ENCODE assay signal across 1 cellular context in the genomic region with DNA sequence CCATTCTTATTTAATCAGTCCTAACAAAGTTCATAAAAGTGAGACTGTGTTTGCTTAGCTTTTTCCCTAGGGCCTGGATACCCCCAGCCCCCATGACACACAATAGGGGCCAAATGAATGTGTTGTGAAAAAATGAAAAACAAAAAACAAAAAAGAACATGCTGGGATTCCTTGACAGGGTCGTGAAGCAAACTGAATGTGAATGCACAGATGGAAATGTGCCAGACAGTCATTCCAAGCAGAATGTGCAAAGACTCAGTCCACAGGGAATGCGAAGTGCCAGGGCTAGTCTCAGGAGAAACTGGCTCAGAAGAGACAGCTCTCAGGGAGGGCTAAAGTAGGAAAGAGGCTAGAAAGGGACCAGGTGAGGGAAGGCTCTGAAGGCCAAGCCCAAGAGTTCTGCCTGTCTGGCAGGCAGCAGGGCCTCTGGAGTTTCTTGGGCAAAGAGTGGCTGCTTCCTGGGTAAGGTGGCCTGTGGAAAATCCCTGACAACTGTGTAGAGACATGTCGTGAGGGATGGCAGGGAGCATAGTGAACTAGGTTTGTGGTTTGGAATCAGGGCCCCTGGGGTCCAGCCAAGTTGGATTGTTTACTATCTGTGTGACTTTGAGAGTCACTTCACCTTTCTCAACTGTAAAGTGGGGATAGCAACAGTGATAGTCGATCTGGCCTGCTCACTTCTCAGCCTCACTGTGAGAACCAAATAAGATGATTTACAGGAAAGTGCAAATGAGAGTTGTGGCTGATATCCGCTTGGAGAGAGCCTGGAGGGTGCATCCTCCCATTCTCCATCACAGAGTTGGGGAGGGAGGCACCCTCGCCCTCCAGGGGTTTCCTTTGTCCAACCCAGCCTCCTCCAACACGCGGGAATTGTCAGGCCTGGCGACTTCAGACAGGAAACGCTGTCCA.
TF ChIP-seq lines count a peak whose summit lies in the region.

No MANE protein-coding gene starts in this region.

TF ChIP-seq in GM12878, 131 proteins besides CTCF, POLR2A, EP300 and RAD21:
- TF ChIP-seq, protein P1, sequence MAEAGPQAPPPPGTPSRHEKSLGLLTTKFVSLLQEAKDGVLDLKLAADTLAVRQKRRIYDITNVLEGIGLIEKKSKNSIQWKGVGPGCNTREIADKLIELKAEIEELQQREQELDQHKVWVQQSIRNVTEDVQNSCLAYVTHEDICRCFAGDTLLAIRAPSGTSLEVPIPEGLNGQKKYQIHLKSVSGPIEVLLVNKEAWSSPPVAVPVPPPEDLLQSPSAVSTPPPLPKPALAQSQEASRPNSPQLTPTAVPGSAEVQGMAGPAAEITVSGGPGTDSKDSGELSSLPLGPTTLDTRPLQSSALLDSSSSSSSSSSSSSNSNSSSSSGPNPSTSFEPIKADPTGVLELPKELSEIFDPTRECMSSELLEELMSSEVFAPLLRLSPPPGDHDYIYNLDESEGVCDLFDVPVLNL (IDR thresholded peaks at IDR 0.05; ENCODE audit: low read depth, low read length): 0 out of 2 replicates have a peak, but pooled peaks have one; percentile 25
- no peak for TF ChIP-seq SMAD5 (IDR thresholded peaks at IDR 0.05; ENCODE audit: low read depth)
